Comparison of ENCODE assay signal across 12 cellular contexts in the genomic region with DNA sequence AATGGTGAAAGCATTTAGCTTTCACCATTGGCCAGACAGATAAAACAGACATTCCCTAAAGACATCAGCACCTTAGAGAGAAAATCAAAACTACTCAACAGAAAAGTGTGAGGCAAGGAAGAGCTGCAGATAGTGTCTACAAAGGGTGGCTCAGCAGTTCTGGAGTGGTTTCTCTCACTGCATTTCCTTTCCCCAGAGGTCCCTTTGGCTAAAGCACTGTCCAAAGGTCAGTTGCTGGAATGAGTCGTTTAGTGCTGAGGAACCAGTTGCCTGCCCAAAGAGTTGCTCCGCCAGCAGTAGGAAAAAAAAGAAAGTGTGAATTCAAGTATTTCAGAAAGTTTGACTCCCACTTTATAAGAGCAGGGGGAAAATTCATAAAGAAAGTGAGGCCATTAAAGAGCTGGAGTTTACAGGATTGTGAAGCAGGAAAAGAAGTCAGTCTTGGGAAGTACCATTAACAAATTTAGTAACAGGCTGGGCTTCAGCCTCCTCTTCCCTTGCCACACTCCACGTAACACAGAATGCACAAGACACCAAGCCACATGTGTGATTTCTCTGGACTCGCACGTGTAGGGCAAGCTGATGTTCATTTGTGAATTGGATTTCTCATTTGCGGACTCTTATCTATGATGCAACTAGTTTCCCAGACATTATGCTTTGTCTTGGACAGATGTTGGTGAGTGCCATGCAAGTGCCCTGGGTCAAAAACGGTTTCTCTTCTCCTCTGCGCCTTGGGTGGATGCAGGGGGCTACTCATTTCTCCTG.
DNase-seq lines count a peak whose midpoint lies in the region; ATAC-seq and TF ChIP-seq lines count a peak whose summit lies in the region.
"Had no signal": no experiment of that assay in that cellular context is flagged by ENCODE, and none has a peak within 500 bp of the region (broad histone marks: within the 10 kb centered on the region; RNA-seq: fewer than 3 reads in every experiment).

No MANE protein-coding gene starts in this region.

- no peak for DNase-seq in activated T-cell treated with anti-CD3 and anti-CD28 coated beads, Interleukin-2, amount 50 U/mL, for 72 hours
- no peak for DNase-seq in activated T-cell treated with anti-CD3 and anti-CD28 coated beads, Interleukin-2, amount 50 U/mL, for 1 hour
- DNase-seq in SK-N-SH, result no peak
- peak; percentile 19 for DNase-seq in hepatic stellate cell (ENCODE audit: low spot score)
- DNase-seq in breast epithelium (ENCODE audit: low spot score in 2 of 2), result no peak
- DNase-seq: activated CD4-positive, alpha-beta T cell treated with anti-CD3 and anti-CD28 coated beads, Interleukin-2, amount 10 ng/mL, durations not matched to agents 7 days and 5 days; NCI-H1048; NCI-H524 had no signal

- H3K9me3 ChIP-seq in SK-N-SH, result no peaks in the 10 kb centered on the region
- no peaks in the 10 kb centered on the region for H3K9me3 ChIP-seq in breast epithelium
- H3K9me3 ChIP-seq: SJSA1 had no signal

- intact Hi-C loops in breast epithelium (cut with DNase I; ENCODE audit: low total_unique reads), result no loop called here

- no peak for ATAC-seq in activated T-cell treated with anti-CD3 and anti-CD28 coated beads, Interleukin-2, amount 50 U/mL, for 72 hours (replicated peaks in 1 of 2)
- ATAC-seq in stimulated activated memory B cell treated with anti-CD40 and anti-IgM and Interleukin-4, amounts not matched to agents 10 μg/mL and 1 μg/mL and 100 μg/mL, for 72 hours, result no peak
- ATAC-seq in GM21717 (IDR thresholded peaks at IDR 0.05; ENCODE audit: unreplicated experiment) (no peak), HG02840 (IDR thresholded peaks at IDR 0.05; ENCODE audit: low FRiP score, unreplicated experiment) (no peak)

- no peaks in the 10 kb centered on the region for H3K4me1 ChIP-seq in SK-N-SH (ENCODE audit: control insufficient read depth in 1 of 2, insufficient read depth in 2 of 2, low read depth in 1 of 2, low read length in 1 of 2)
- H3K4me1 ChIP-seq in breast epithelium, result no peaks in the 10 kb centered on the region

- peaks cover 5 to 16% of the 10 kb centered on the region in 2 donors for H3K36me3 Mint-ChIP-seq in activated T-cell treated with anti-CD3 and anti-CD28 coated beads, Interleukin-2, amount 50 U/mL, for 72 hours (ENCODE audit: insufficient read depth in 2 of 2)
- peaks cover 26% of the 10 kb centered on the region for H3K36me3 Mint-ChIP-seq in stimulated activated memory B cell treated with anti-CD40 and anti-IgM and Interleukin-4, amounts not matched to agents 10 μg/mL and 1 μg/mL and 100 μg/mL, for 72 hours

- H3K4me2 ChIP-seq in SK-N-SH, result no peak overlapping the region

- no peaks in the 10 kb centered on the region for H3K27me3 ChIP-seq in SK-N-SH (ENCODE audit: insufficient read depth)
- H3K27me3 ChIP-seq in breast epithelium, result no peaks in the 10 kb centered on the region
- H3K27me3 ChIP-seq: SJSA1 had no signal

- TF ChIP-seq CTCF in SK-N-SH (IDR thresholded peaks at IDR 0.05) (no peak), breast epithelium (IDR thresholded peaks at IDR 0.05) (no peak)

- H3K9me2 ChIP-seq in SK-N-SH, result no peaks in the 10 kb centered on the region

- CTCF ChIA-PET in SK-N-SH (lab: Yijun Ruan, JAX), result interaction anchor here (0.8 to 1.2 kb wide), 2 partner anchors 26 to 913 kb away, joined by 3 read pairs; no protein-coding TSS in a partner anchor

- H3K36me3 ChIP-seq in SK-N-SH (replicated peaks in 1 of 2; ENCODE audit: control insufficient read depth in 1 of 2, insufficient read depth in 2 of 2, low read length in 1 of 2) (no peaks in the 10 kb centered on the region), breast epithelium (no peaks in the 10 kb centered on the region)
- H3K36me3 ChIP-seq: SJSA1 had no signal

- H3F3A ChIP-seq in SK-N-SH (replicated peaks; ENCODE audit: insufficient read depth), result no peaks in the 10 kb centered on the region

- TF ChIP-seq EP300 in SK-N-SH (IDR thresholded peaks at IDR 0.05; ENCODE audit: borderline replicate concordance in 1 of 2, low read depth in 1 of 2, low read length in 1 of 2), result no peak

- WGBS in SK-N-SH (ENCODE audit: low lambda C conversion rate), result 88% methylated on average over 8 of the region's 8 CpGs

- H4K20me1 ChIP-seq in SK-N-SH (ENCODE audit: insufficient read depth), result no peaks in the 10 kb centered on the region

- no peak for TF ChIP-seq RAD21 in SK-N-SH (IDR thresholded peaks at IDR 0.05; ENCODE audit: low read length)

- H3K4me3 Mint-ChIP-seq in activated T-cell treated with anti-CD3 and anti-CD28 coated beads, Interleukin-2, amount 50 U/mL, for 72 hours, result peak overlapping the region; percentile 28 to 51
- no peak overlapping the region for H3K4me3 Mint-ChIP-seq in stimulated activated memory B cell treated with anti-CD40 and anti-IgM and Interleukin-4, amounts not matched to agents 10 μg/mL and 1 μg/mL and 100 μg/mL, for 72 hours
- H3K4me3 Mint-ChIP-seq: activated CD4-positive, alpha-beta T cell treated with anti-CD3 and anti-CD28 coated beads, Interleukin-2, amount 10 ng/mL, durations not matched to agents 7 days and 5 days had no signal

- no peak overlapping the region for H3K4me3 ChIP-seq in SK-N-SH (ENCODE audit: low read depth in 2 of 2, low read length in 1 of 2)
- H3K4me3 ChIP-seq in breast epithelium, result no peak overlapping the region
- H3K4me3 ChIP-seq: SJSA1 had no signal

- peaks cover 78% of the 10 kb centered on the region for H3K4me1 Mint-ChIP-seq in activated T-cell treated with anti-CD3 and anti-CD28 coated beads, Interleukin-2, amount 50 U/mL, for 72 hours (ENCODE audit: low read depth)
- peaks cover 48% of the 10 kb centered on the region for H3K4me1 Mint-ChIP-seq in stimulated activated memory B cell treated with anti-CD40 and anti-IgM and Interleukin-4, amounts not matched to agents 10 μg/mL and 1 μg/mL and 100 μg/mL, for 72 hours

- H3K9me3 Mint-ChIP-seq in activated T-cell treated with anti-CD3 and anti-CD28 coated beads, Interleukin-2, amount 50 U/mL, for 72 hours, result peaks cover 8 to 10% of the 10 kb centered on the region in 2 donors
- H3K9me3 Mint-ChIP-seq in stimulated activated memory B cell treated with anti-CD40 and anti-IgM and Interleukin-4, amounts not matched to agents 10 μg/mL and 1 μg/mL and 100 μg/mL, for 72 hours, result peaks cover 3% of the 10 kb centered on the region

- peak overlapping the region; percentile 47 for H3K27ac Mint-ChIP-seq in activated T-cell treated with anti-CD3 and anti-CD28 coated beads, Interleukin-2, amount 50 U/mL, for 72 hours
- peak overlapping the region; percentile 68 for H3K27ac Mint-ChIP-seq in stimulated activated memory B cell treated with anti-CD40 and anti-IgM and Interleukin-4, amounts not matched to agents 10 μg/mL and 1 μg/mL and 100 μg/mL, for 72 hours
- H3K27ac Mint-ChIP-seq: activated CD4-positive, alpha-beta T cell treated with anti-CD3 and anti-CD28 coated beads, Interleukin-2, amount 10 ng/mL, durations not matched to agents 7 days and 5 days had no signal

- H3K27me3 Mint-ChIP-seq in activated T-cell treated with anti-CD3 and anti-CD28 coated beads, Interleukin-2, amount 50 U/mL, for 72 hours (ENCODE audit: low read depth), result no peaks in the 10 kb centered on the region
- H3K27me3 Mint-ChIP-seq in stimulated activated memory B cell treated with anti-CD40 and anti-IgM and Interleukin-4, amounts not matched to agents 10 μg/mL and 1 μg/mL and 100 μg/mL, for 72 hours, result no peaks in the 10 kb centered on the region
- H3K27me3 Mint-ChIP-seq: activated CD4-positive, alpha-beta T cell treated with anti-CD3 and anti-CD28 coated beads, Interleukin-2, amount 10 ng/mL, durations not matched to agents 7 days and 5 days had no signal

- no peaks in the 10 kb centered on the region for H3K79me2 ChIP-seq in SK-N-SH (ENCODE audit: insufficient read depth)

- POLR2A ChIA-PET in SK-N-SH (lab: Yijun Ruan, JAX), result no interaction called here

- H3K9ac ChIP-seq in SK-N-SH, result no peak overlapping the region

- H3K27ac ChIP-seq in SK-N-SH (ENCODE audit: low read depth in 2 of 2, low read length in 1 of 2) (no peak overlapping the region), breast epithelium (no peak overlapping the region)
- H3K27ac ChIP-seq: SJSA1 had no signal

- H2AFZ ChIP-seq in SK-N-SH (ENCODE audit: low read depth), result no peak overlapping the region

- no peak for TF ChIP-seq POLR2A in breast epithelium (IDR thresholded peaks at IDR 0.05)

TF ChIP-seq in SK-N-SH, 30 proteins besides CTCF, POLR2A, EP300 and RAD21:
- TF ChIP-seq, protein P1, sequence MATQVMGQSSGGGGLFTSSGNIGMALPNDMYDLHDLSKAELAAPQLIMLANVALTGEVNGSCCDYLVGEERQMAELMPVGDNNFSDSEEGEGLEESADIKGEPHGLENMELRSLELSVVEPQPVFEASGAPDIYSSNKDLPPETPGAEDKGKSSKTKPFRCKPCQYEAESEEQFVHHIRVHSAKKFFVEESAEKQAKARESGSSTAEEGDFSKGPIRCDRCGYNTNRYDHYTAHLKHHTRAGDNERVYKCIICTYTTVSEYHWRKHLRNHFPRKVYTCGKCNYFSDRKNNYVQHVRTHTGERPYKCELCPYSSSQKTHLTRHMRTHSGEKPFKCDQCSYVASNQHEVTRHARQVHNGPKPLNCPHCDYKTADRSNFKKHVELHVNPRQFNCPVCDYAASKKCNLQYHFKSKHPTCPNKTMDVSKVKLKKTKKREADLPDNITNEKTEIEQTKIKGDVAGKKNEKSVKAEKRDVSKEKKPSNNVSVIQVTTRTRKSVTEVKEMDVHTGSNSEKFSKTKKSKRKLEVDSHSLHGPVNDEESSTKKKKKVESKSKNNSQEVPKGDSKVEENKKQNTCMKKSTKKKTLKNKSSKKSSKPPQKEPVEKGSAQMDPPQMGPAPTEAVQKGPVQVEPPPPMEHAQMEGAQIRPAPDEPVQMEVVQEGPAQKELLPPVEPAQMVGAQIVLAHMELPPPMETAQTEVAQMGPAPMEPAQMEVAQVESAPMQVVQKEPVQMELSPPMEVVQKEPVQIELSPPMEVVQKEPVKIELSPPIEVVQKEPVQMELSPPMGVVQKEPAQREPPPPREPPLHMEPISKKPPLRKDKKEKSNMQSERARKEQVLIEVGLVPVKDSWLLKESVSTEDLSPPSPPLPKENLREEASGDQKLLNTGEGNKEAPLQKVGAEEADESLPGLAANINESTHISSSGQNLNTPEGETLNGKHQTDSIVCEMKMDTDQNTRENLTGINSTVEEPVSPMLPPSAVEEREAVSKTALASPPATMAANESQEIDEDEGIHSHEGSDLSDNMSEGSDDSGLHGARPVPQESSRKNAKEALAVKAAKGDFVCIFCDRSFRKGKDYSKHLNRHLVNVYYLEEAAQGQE (IDR thresholded peaks at IDR 0.05; ENCODE audit: low read depth, low read length), result peak; percentile 53; the same call in 1 of the 2 replicates
- TF ChIP-seq, protein P2, sequence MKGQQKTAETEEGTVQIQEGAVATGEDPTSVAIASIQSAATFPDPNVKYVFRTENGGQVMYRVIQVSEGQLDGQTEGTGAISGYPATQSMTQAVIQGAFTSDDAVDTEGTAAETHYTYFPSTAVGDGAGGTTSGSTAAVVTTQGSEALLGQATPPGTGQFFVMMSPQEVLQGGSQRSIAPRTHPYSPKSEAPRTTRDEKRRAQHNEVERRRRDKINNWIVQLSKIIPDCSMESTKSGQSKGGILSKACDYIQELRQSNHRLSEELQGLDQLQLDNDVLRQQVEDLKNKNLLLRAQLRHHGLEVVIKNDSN (IDR thresholded peaks at IDR 0.05; ENCODE audit: borderline replicate concordance, low read depth), result no peak
